Comparison of ENCODE assay signal across 1 cellular context in genomic region chr7:65475734-65476319, GRCh38.
TF ChIP-seq lines count a peak whose summit lies in the region.

No MANE protein-coding gene starts in this region.

TF ChIP-seq in HepG2, 621 proteins besides CTCF, POLR2A, EP300 and RAD21 (continued from another document and continues in another):
- TF ChIP-seq UBTF (CRISPR knock-in tag; IDR thresholded peaks at IDR 0.05): peak; percentile 28; the same call in 1 of the 2 replicates
- TF ChIP-seq SCMH1 (CRISPR knock-in tag; IDR thresholded peaks at IDR 0.05; ENCODE audit: borderline replicate concordance): no peak
- peak; percentile 50; the same call in 1 of the 2 replicates for TF ChIP-seq ZNF232 (CRISPR knock-in tag; IDR thresholded peaks at IDR 0.05; ENCODE audit: borderline replicate concordance)
- peak; percentile 57; the same call in 1 of the 2 replicates for TF ChIP-seq ZSCAN31 (CRISPR knock-in tag; IDR thresholded peaks at IDR 0.05; ENCODE audit: low read depth)
- TF ChIP-seq CBX1 (IDR thresholded peaks at IDR 0.05; ENCODE audit: low read depth): no peak
- TF ChIP-seq ZMYM4 (CRISPR knock-in tag; IDR thresholded peaks at IDR 0.05): peak; percentile 91
- TF ChIP-seq ZGPAT (CRISPR knock-in tag; IDR thresholded peaks at IDR 0.05): peak; percentile 84
- TF ChIP-seq MED13 (CRISPR knock-in tag; IDR thresholded peaks at IDR 0.05): peak; percentile 69; the same call in 1 of the 2 replicates
- TF ChIP-seq ZNF563 (CRISPR knock-in tag; IDR thresholded peaks at IDR 0.05): no peak
- TF ChIP-seq IKZF5 (CRISPR knock-in tag; IDR thresholded peaks at IDR 0.05): peak; percentile 82
- TF ChIP-seq DRAP1 (CRISPR knock-in tag; IDR thresholded peaks at IDR 0.05): 0 out of 2 replicates have a peak, but pooled peaks have one; percentile 16
- TF ChIP-seq ZNF713 (CRISPR knock-in tag; IDR thresholded peaks at IDR 0.05): no peak
- TF ChIP-seq GABPB1 (CRISPR knock-in tag; IDR thresholded peaks at IDR 0.05): peak; percentile 46
- TF ChIP-seq MEIS2 (CRISPR knock-in tag; IDR thresholded peaks at IDR 0.05): peak; percentile 28; the same call in 1 of the 2 replicates
- peak; percentile 98 for TF ChIP-seq MED1 (CRISPR knock-in tag; IDR thresholded peaks at IDR 0.05)
- no peak for TF ChIP-seq ADNP (CRISPR knock-in tag; IDR thresholded peaks at IDR 0.05)
- peak; percentile 65; the same call in 1 of the 2 replicates for TF ChIP-seq MYPOP (CRISPR knock-in tag; IDR thresholded peaks at IDR 0.05)
- peak; percentile 68; the same call in 1 of the 2 replicates for TF ChIP-seq TP53 (CRISPR knock-in tag; conservative IDR thresholded peaks at IDR 0.05)
- 0 out of 2 replicates have a peak, but pooled peaks have one; percentile 64 for TF ChIP-seq ZNF124 (CRISPR knock-in tag; IDR thresholded peaks at IDR 0.05)
- TF ChIP-seq SOX5 (CRISPR knock-in tag; IDR thresholded peaks at IDR 0.05; ENCODE audit: borderline replicate concordance): peak; percentile 93
- no peak; the same call in 1 of the 2 replicates for TF ChIP-seq MTA1 (CRISPR knock-in tag; IDR thresholded peaks at IDR 0.05; ENCODE audit: borderline replicate concordance)
- 0 out of 2 replicates have a peak, but pooled peaks have one; percentile 37 for TF ChIP-seq ZNF572 (CRISPR knock-in tag; IDR thresholded peaks at IDR 0.05)
- no peak for TF ChIP-seq SMC3 (IDR thresholded peaks at IDR 0.05; ENCODE audit: low read length)
- TF ChIP-seq MEIS1 (CRISPR knock-in tag; IDR thresholded peaks at IDR 0.05; ENCODE audit: borderline replicate concordance): 0 out of 2 replicates have a peak, but pooled peaks have one; percentile 19
- peak; percentile 79 for TF ChIP-seq HOXA3 (CRISPR knock-in tag; IDR thresholded peaks at IDR 0.05)
- peak; percentile 70 for TF ChIP-seq KDM1A (CRISPR knock-in tag; IDR thresholded peaks at IDR 0.05)
- TF ChIP-seq ZNF816 (CRISPR knock-in tag; IDR thresholded peaks at IDR 0.05; ENCODE audit: borderline replicate concordance): 0 out of 2 replicates have a peak, but pooled peaks have one; percentile 38
- TF ChIP-seq ZBTB26 (CRISPR knock-in tag; IDR thresholded peaks at IDR 0.05; ENCODE audit: borderline replicate concordance): no peak
- peak; percentile 68; the same call in 1 of the 2 replicates for TF ChIP-seq ZFP91 (CRISPR knock-in tag; IDR thresholded peaks at IDR 0.05; ENCODE audit: borderline replicate concordance)
- no peak for TF ChIP-seq ZNF678 (CRISPR knock-in tag; IDR thresholded peaks at IDR 0.05)
- peak; percentile 67 for TF ChIP-seq ZMYM2 (CRISPR knock-in tag; IDR thresholded peaks at IDR 0.05)
- no peak for TF ChIP-seq ZNF446 (CRISPR knock-in tag; IDR thresholded peaks at IDR 0.05)
- TF ChIP-seq CAMTA2 (CRISPR knock-in tag; IDR thresholded peaks at IDR 0.05; ENCODE audit: borderline replicate concordance): no peak
- peak; percentile 74; the same call in 1 of the 2 replicates for TF ChIP-seq KLF12 (CRISPR knock-in tag; IDR thresholded peaks at IDR 0.05; ENCODE audit: borderline replicate concordance)
- TF ChIP-seq HDAC1 (CRISPR knock-in tag; IDR thresholded peaks at IDR 0.05): peak; percentile 53; the same call in 1 of the 2 replicates
- peak; percentile 87 for TF ChIP-seq ISL2 (CRISPR knock-in tag; IDR thresholded peaks at IDR 0.05)
- TF ChIP-seq PHF5A (CRISPR knock-in tag; IDR thresholded peaks at IDR 0.05; ENCODE audit: low read depth, unreplicated experiment): peak; percentile 38
- TF ChIP-seq KDM2A (CRISPR knock-in tag; IDR thresholded peaks at IDR 0.05; ENCODE audit: borderline replicate concordance, low read depth): no peak; the same call in 1 of the 2 replicates
- peak; percentile 83 for TF ChIP-seq ZBTB7A (CRISPR knock-in tag; IDR thresholded peaks at IDR 0.05)
- TF ChIP-seq HOMEZ (CRISPR knock-in tag; IDR thresholded peaks at IDR 0.05; ENCODE audit: low read depth): peak; percentile 86
- peak; percentile 64; the same call in 1 of the 2 replicates for TF ChIP-seq ZNF281 (CRISPR knock-in tag; IDR thresholded peaks at IDR 0.05; ENCODE audit: borderline replicate concordance)
- TF ChIP-seq GATA4 (IDR thresholded peaks at IDR 0.05; ENCODE audit: borderline replicate concordance, low read depth): peak; percentile 56; the same call in 1 of the 2 replicates
- peak; percentile 58 for TF ChIP-seq ZNF121 (CRISPR knock-in tag; IDR thresholded peaks at IDR 0.05)
- TF ChIP-seq MIXL1 (CRISPR knock-in tag; IDR thresholded peaks at IDR 0.05): peak; percentile 82; the same call in 1 of the 2 replicates
